Comparison of ENCODE assay signal across 20 cellular contexts in genomic region chr1:40829631-40830245, GRCh38. TPM values are rescaled to one million over a fixed set of nuclear protein-coding genes. Genes with fewer than 3 reads are reported as not detected.
DNase-seq lines count a peak whose midpoint lies in the region; ATAC-seq, FAIRE-seq and TF ChIP-seq lines count a peak whose summit lies in the region.
"Had no signal": no experiment of that assay in that cellular context is flagged by ENCODE, and none has a peak within 500 bp of the region (broad histone marks: within the 10 kb centered on the region; RNA-seq: fewer than 3 reads in every experiment).

No MANE protein-coding gene starts in this region.

- H3K9ac ChIP-seq in HepG2 (ENCODE audit: insufficient read depth, low read depth, low read length) (no peak overlapping the region), H1 (replicated peaks in 1 of 4; ENCODE audit: extremely low read depth in 1 of 4, low read depth in 3 of 4, low read length in 3 of 4) (no peak overlapping the region)
- H3K9ac ChIP-seq: BLaER1 treated with 17β-estradiol and CSF1 and Interleukin-3, amounts not matched to agents 10 nM and 100 nM had no signal

- H2AFZ ChIP-seq in HepG2 (ENCODE audit: low read length) (no peak overlapping the region), H1 (ENCODE audit: low read length) (no peak overlapping the region), GM23338 (no peak overlapping the region)

- H3K27ac ChIP-seq in HepG2 (ENCODE audit: extremely low read length, insufficient read depth, low read length) (no peak overlapping the region), right lobe of liver (no peak overlapping the region), H1 (ENCODE audit: low read depth, low read length) (no peak overlapping the region), aorta (ENCODE audit: low read depth in 1 of 2, low read length in 2 of 2) (no peak overlapping the region), GM23338 (ENCODE audit: low read depth) (no peak overlapping the region)
- H3K27ac ChIP-seq in CD8-positive, alpha-beta T cell (ENCODE audit: low read depth, low read length) = no peak overlapping the region
- H3K27ac ChIP-seq: BLaER1 treated with 17β-estradiol and CSF1 and Interleukin-3, amounts not matched to agents 10 nM and 100 nM had no signal

- H3K4me2 ChIP-seq in HepG2 (ENCODE audit: low read depth, low read length) (no peak overlapping the region), H1 (ENCODE audit: insufficient read depth in 1 of 2, low read depth in 2 of 2, low read length in 2 of 2) (no peak overlapping the region), GM23338 (no peak overlapping the region)
- H3K4me2 ChIP-seq: BLaER1 treated with 17β-estradiol and CSF1 and Interleukin-3, amounts not matched to agents 10 nM and 100 nM had no signal

- H3K79me2 ChIP-seq in HepG2 (ENCODE audit: insufficient read depth, low read length) = no peaks in the 10 kb centered on the region
- H3K79me2 ChIP-seq in H1 (ENCODE audit: control insufficient read depth in 1 of 2, insufficient read depth in 2 of 2, low read length in 2 of 2) = no peaks in the 10 kb centered on the region
- H3K79me2 ChIP-seq in GM23338 (replicated peaks; ENCODE audit: insufficient read depth) = no peaks in the 10 kb centered on the region

- H2BK5ac ChIP-seq in H1 (ENCODE audit: low read depth, low read length) = 0 out of 2 replicates have a peak overlapping the region, but pooled peaks have one; percentile 16

- H3K27me3 ChIP-seq in HepG2 (ENCODE audit: control insufficient read depth in 1 of 2, insufficient read depth in 2 of 2, low read length in 2 of 2) = no peaks in the 10 kb centered on the region
- H3K27me3 ChIP-seq in right lobe of liver = no peaks in the 10 kb centered on the region
- H3K27me3 ChIP-seq in H1 (replicated peaks in 1 of 4; ENCODE audit: control insufficient read depth in 3 of 4, extremely low read depth in 1 of 4, insufficient read depth in 3 of 4, low read length in 3 of 4) = no peaks in the 10 kb centered on the region
- no peaks in the 10 kb centered on the region for H3K27me3 ChIP-seq in aorta (ENCODE audit: control insufficient read depth in 1 of 2, insufficient read depth in 2 of 2, low read length in 1 of 2)
- no peaks in the 10 kb centered on the region for H3K27me3 ChIP-seq in GM23338 (ENCODE audit: insufficient read depth)
- no peaks in the 10 kb centered on the region for H3K27me3 ChIP-seq in CD8-positive, alpha-beta T cell (ENCODE audit: insufficient read depth, low read length)
- H3K27me3 ChIP-seq: BLaER1 treated with 17β-estradiol and CSF1 and Interleukin-3, amounts not matched to agents 10 nM and 100 nM had no signal

- no peak for TF ChIP-seq EP300 in HepG2 (IDR thresholded peaks at IDR 0.05; ENCODE audit: low read depth in 2 of 2, low read length in 2 of 2)
- no peak for TF ChIP-seq EP300 in HepG2 (CRISPR knock-in tag; IDR thresholded peaks at IDR 0.05; ENCODE audit: borderline replicate concordance)
- TF ChIP-seq EP300 in H1 (IDR thresholded peaks at IDR 0.05; ENCODE audit: borderline replicate concordance in 1 of 2, low read depth in 2 of 2, low read length in 2 of 2) = no peak

- no peak overlapping the region for H2AK5ac ChIP-seq in H1 (ENCODE audit: low read depth, low read length)

- H3K36me3 Mint-ChIP-seq in neural crest cell (ENCODE audit: low read depth) (no peaks in the 10 kb centered on the region), GM23338 (ENCODE audit: low read depth) (no peaks in the 10 kb centered on the region; the same call in 2 of the 3 replicates)
- no peaks in the 10 kb centered on the region for H3K36me3 Mint-ChIP-seq in CD8-positive, alpha-beta T cell
- H3K36me3 Mint-ChIP-seq: CD8-positive, alpha-beta memory T cell had no signal

- POLR2A ChIA-PET in HepG2 (lab: Yijun Ruan, JAX) = no interaction called here
- POLR2A ChIA-PET in H1 (lab: Charles Lee; ENCODE audit: partially characterized antibody) = interaction anchor here (1.1 kb wide), 1 partner anchor 9 kb away, joined by 3 read pairs; no protein-coding TSS in a partner anchor
- POLR2A ChIA-PET in CD8-positive, alpha-beta T cell (lab: Charles Lee) = no interaction called here

- H2BK15ac ChIP-seq in H1 (ENCODE audit: low read length) = no peak overlapping the region

- H3K9me2 ChIP-seq in GM23338 (ENCODE audit: insufficient read depth) = no peaks in the 10 kb centered on the region

- H3K4me1 Mint-ChIP-seq in neural crest cell (peaks cover 21% of the 10 kb centered on the region), GM23338 (peaks cover 17% of the 10 kb centered on the region)
- H3K4me1 Mint-ChIP-seq in CD8-positive, alpha-beta T cell (ENCODE audit: low read depth) = peaks cover 15% of the 10 kb centered on the region

- H3K79me1 ChIP-seq in H1 (ENCODE audit: low read depth, low read length) = no peaks in the 10 kb centered on the region

- H3F3A ChIP-seq in GM23338 (replicated peaks; ENCODE audit: low read depth) = no peaks in the 10 kb centered on the region

- no peak overlapping the region for H3K14ac ChIP-seq in H1 (ENCODE audit: insufficient read length)

- no peak for TF ChIP-seq RAD21 in HepG2 (CRISPR knock-in tag; IDR thresholded peaks at IDR 0.05)
- TF ChIP-seq RAD21 in H1 (IDR thresholded peaks at IDR 0.05 in 1 of 2, conservative IDR thresholded peaks at IDR 0.05 in 1 of 2; ENCODE audit: low read depth in 2 of 2, low read length in 2 of 2) = no peak

- H3K23ac ChIP-seq in H1 (ENCODE audit: insufficient read length) = no peak overlapping the region

- H3K4me1 ChIP-seq in HepG2 (ENCODE audit: insufficient read depth, low read length) = peaks cover 36% of the 10 kb centered on the region
- no peaks in the 10 kb centered on the region for H3K4me1 ChIP-seq in right lobe of liver
- peaks cover 7 to 13% (median 9%) of the 10 kb centered on the region in 4 experiments; a peak in 6 of 7 replicates for H3K4me1 ChIP-seq in H1 (replicated peaks in 1 of 4; ENCODE audit: control insufficient read depth in 3 of 4, insufficient read depth in 4 of 4, low read length in 3 of 4)
- H3K4me1 ChIP-seq in aorta (ENCODE audit: control insufficient read depth in 1 of 2, insufficient read depth in 2 of 2, low read length in 2 of 2) = no peaks in the 10 kb centered on the region
- H3K4me1 ChIP-seq in GM23338 (ENCODE audit: insufficient read depth) = peaks cover 15% of the 10 kb centered on the region
- peaks cover 16% of the 10 kb centered on the region for H3K4me1 ChIP-seq in CD8-positive, alpha-beta T cell (ENCODE audit: insufficient read depth, low read length)

- H3K4me3 ChIP-seq in HepG2 (replicated peaks in 1 of 3; ENCODE audit: insufficient read depth in 1 of 3, low read depth in 2 of 3, low read length in 3 of 3) (no peak overlapping the region), right lobe of liver (no peak overlapping the region), H1 (ENCODE audit: extremely low read depth in 1 of 4, insufficient read depth in 2 of 4, low read depth in 3 of 4, low read length in 4 of 4) (no peak overlapping the region), aorta (ENCODE audit: low read length in 2 of 2) (no peak overlapping the region), GM23338 (no peak overlapping the region)
- no peak overlapping the region for H3K4me3 ChIP-seq in CD8-positive, alpha-beta T cell (ENCODE audit: low read depth, low read length)
- H3K4me3 ChIP-seq: BLaER1 treated with 17β-estradiol and CSF1 and Interleukin-3, amounts not matched to agents 10 nM and 100 nM had no signal

- no TSS peak for BruUV-seq in HepG2 (replicated peaks; lab: Mats Ljungman, UMichigan)

- H4K91ac ChIP-seq in H1 (replicated peaks; ENCODE audit: insufficient read length, low read length) = peak overlapping the region; percentile 18

- H3K4ac ChIP-seq in H1 (replicated peaks; ENCODE audit: insufficient read length, low read depth, low read length) = no peak overlapping the region

- no peaks in the 10 kb centered on the region for H4K20me1 ChIP-seq in HepG2 (ENCODE audit: insufficient read depth, low read length)
- no peaks in the 10 kb centered on the region for H4K20me1 ChIP-seq in H1 (replicated peaks in 1 of 2; ENCODE audit: control insufficient read depth in 1 of 2, insufficient read depth in 2 of 2, low read length in 2 of 2)
- no peaks in the 10 kb centered on the region for H4K20me1 ChIP-seq in GM23338 (replicated peaks; ENCODE audit: insufficient read depth)
- H4K20me1 ChIP-seq: BLaER1 treated with 17β-estradiol and CSF1 and Interleukin-3, amounts not matched to agents 10 nM and 100 nM had no signal

- ATAC-seq in HepG2 (no peak), right lobe of liver (no peak), aorta (ENCODE audit: low FRiP score) (no peak), GM23338 (no peak)
- ATAC-seq in CD8-positive, alpha-beta T cell = no peak

- H3K27ac Mint-ChIP-seq in neural crest cell (ENCODE audit: unreplicated experiment) = peak overlapping the region; percentile 58
- H3K27ac Mint-ChIP-seq in GM23338 = no peak overlapping the region
- H3K27ac Mint-ChIP-seq in CD8-positive, alpha-beta T cell = no peak overlapping the region
- H3K27ac Mint-ChIP-seq: B cell had no signal

- H3K9me3 Mint-ChIP-seq in neural crest cell (no peaks in the 10 kb centered on the region), GM23338 (no peaks in the 10 kb centered on the region)
- no peaks in the 10 kb centered on the region for H3K9me3 Mint-ChIP-seq in CD8-positive, alpha-beta T cell
- H3K9me3 Mint-ChIP-seq: CD8-positive, alpha-beta memory T cell; H9 had no signal

- intact Hi-C loops in HepG2 (cut with micrococcal nuclease; ENCODE audit: unreplicated experiment) (no loop called here), right lobe of liver (cut with DNase I) (no loop called here), aorta (cut with DNase I) (no loop called here)
- intact Hi-C loops in CD8-positive, alpha-beta T cell (cut with DNase I, micrococcal nuclease) = no loop called here

- H3K27me3 Mint-ChIP-seq in neural crest cell (ENCODE audit: low read depth) (no peaks in the 10 kb centered on the region), GM23338 (ENCODE audit: insufficient read depth, low read depth, poor library complexity) (peaks cover 12% of the 10 kb centered on the region)
- H3K27me3 Mint-ChIP-seq in CD8-positive, alpha-beta T cell (ENCODE audit: low read depth) = no peaks in the 10 kb centered on the region
- H3K27me3 Mint-ChIP-seq: B cell; CD8-positive, alpha-beta memory T cell had no signal

- H3K23me2 ChIP-seq in H1 (ENCODE audit: low read depth, low read length) = no peaks in the 10 kb centered on the region

- DNase-seq in HepG2 (ENCODE audit: low spot score) = no peak
- DNase-seq in right lobe of liver = no peak
- no peak for DNase-seq in H1 (ENCODE audit: low read depth in 1 of 2, low spot score in 2 of 2)
- no peak for DNase-seq in neural crest cell (ENCODE audit: low read depth, low spot score)
- peak; percentile 18 to 40 for DNase-seq in aorta
- DNase-seq in GM23338 (ENCODE audit: low spot score) = no peak
- DNase-seq in CD8-positive, alpha-beta T cell = no peak
- DNase-seq in DMS53 (lab: John Stamatoyannopoulos, UW) = no peak
- DNase-seq: CD8-positive, alpha-beta memory T cell; COR-L47; DMS79; GDM1; GOT3; H9; Karpas-422; KBM-7 had no signal

- no peak overlapping the region for H3K56ac ChIP-seq in H1 (replicated peaks; ENCODE audit: insufficient read length, low read depth, low read length)

- no peak for TF ChIP-seq CTCF in HepG2 (CRISPR knock-in tag; IDR thresholded peaks at IDR 0.05)
- no peak for TF ChIP-seq CTCF in right lobe of liver (IDR thresholded peaks at IDR 0.05)
- no peak for TF ChIP-seq CTCF in H1 (IDR thresholded peaks at IDR 0.05; ENCODE audit: control extremely low read depth in 1 of 3, insufficient read depth in 1 of 3, low read depth in 1 of 3, low read length in 3 of 3)
- TF ChIP-seq CTCF in neural crest cell (conservative IDR thresholded peaks at IDR 0.05) = no peak
- TF ChIP-seq CTCF in GM23338 (conservative IDR thresholded peaks at IDR 0.05; ENCODE audit: low read depth in 2 of 2) = no peak
- no peak for TF ChIP-seq CTCF in CD8-positive, alpha-beta T cell (IDR thresholded peaks at IDR 0.05)

- H3K18ac ChIP-seq in H1 (ENCODE audit: extremely low read depth, low read length) = no peak overlapping the region

- FAIRE-seq in HepG2 (lab: Jason Lieb, UNC) (no peak), H1 (lab: Jason Lieb, UNC) (no peak)
- FAIRE-seq: D721Med had no signal

- no peaks in the 10 kb centered on the region for H3K36me3 ChIP-seq in HepG2 (replicated peaks in 1 of 2; ENCODE audit: control insufficient read depth in 1 of 2, insufficient read depth in 2 of 2, low read length in 2 of 2)
- H3K36me3 ChIP-seq in right lobe of liver = no peaks in the 10 kb centered on the region
- H3K36me3 ChIP-seq in H1 (ENCODE audit: control insufficient read depth in 2 of 4, insufficient read depth in 4 of 4, low read length in 3 of 4) = no peaks in the 10 kb centered on the region; a peak in 1 of 8 replicates
- no peaks in the 10 kb centered on the region for H3K36me3 ChIP-seq in aorta (ENCODE audit: control insufficient read depth in 1 of 2, insufficient read depth in 2 of 2, low read length in 1 of 2)
- H3K36me3 ChIP-seq in GM23338 (ENCODE audit: insufficient read depth) = no peaks in the 10 kb centered on the region
- H3K36me3 ChIP-seq in CD8-positive, alpha-beta T cell (ENCODE audit: insufficient read depth, low read length) = no peaks in the 10 kb centered on the region
- H3K36me3 ChIP-seq: BLaER1 treated with 17β-estradiol and CSF1 and Interleukin-3, amounts not matched to agents 10 nM and 100 nM had no signal

- H4K5ac ChIP-seq in H1 (ENCODE audit: insufficient read length, low read depth, low read length) = no peak overlapping the region

- CTCF ChIA-PET in HepG2 (lab: Yijun Ruan, JAX; ENCODE audit: low intra/inter-chr PET ratio, low total read pairs) (no interaction called here), H1 (lab: Charles Lee; ENCODE audit: partially characterized antibody) (interaction anchor here (1.2 kb wide), 1 partner anchor 9 kb away, joined by 3 read pairs; no protein-coding TSS in a partner anchor)
- CTCF ChIA-PET in CD8-positive, alpha-beta T cell (lab: Charles Lee) = no interaction called here

- 0 out of 2 replicates have a peak overlapping the region, but pooled peaks have one; percentile 50 for H2BK12ac ChIP-seq in H1 (ENCODE audit: low read depth, low read length)

- no peak overlapping the region; the same call in 1 of the 2 replicates for H4K8ac ChIP-seq in H1 (ENCODE audit: extremely low read depth, insufficient read depth, low read length)

- 42% methylated on average over 11 of the region's 14 CpGs for whole genome bisulfite sequencing in HepG2 (ENCODE audit: low lambda C conversion rate)
- WGBS in right lobe of liver (ENCODE audit: insufficient coverage, low coverage, low lambda C conversion rate, missing lambda C conversion rate) = 53% methylated on average over 2 of the region's 14 CpGs
- WGBS in H1 (ENCODE audit: extremely low coverage in 1 of 2, insufficient coverage in 1 of 2, insufficient read length in 1 of 2, insufficient replicate concordance in 2 of 2, low coverage in 1 of 2, low lambda C conversion rate in 2 of 2, missing lambda C conversion rate in 1 of 2), 2 experiments = 89% methylated on average over 13 of the region's 14 CpGs; no CpG with 5 or more reads in 1 of the 2 experiments
- 80 to 86% methylated on average over 14 of the region's 14 CpGs for WGBS in aorta, 2 donors

- H2BK120ac ChIP-seq in H1 (replicated peaks; ENCODE audit: low read depth, low read length) = no peak overlapping the region

- TF ChIP-seq POLR2A in HepG2 (IDR thresholded peaks at IDR 0.05; ENCODE audit: insufficient read depth in 1 of 2, low read depth in 2 of 2, low read length in 2 of 2) = no peak
- TF ChIP-seq POLR2A in right lobe of liver (IDR thresholded peaks at IDR 0.05) = no peak
- no peak for TF ChIP-seq POLR2A in H1 (IDR thresholded peaks at IDR 0.05; ENCODE audit: control extremely low read depth in 1 of 2, low read depth in 2 of 2, low read length in 2 of 2)

- no peak overlapping the region for H3K4me3 Mint-ChIP-seq in neural crest cell
- no peak overlapping the region for H3K4me3 Mint-ChIP-seq in GM23338
- H3K4me3 Mint-ChIP-seq in CD8-positive, alpha-beta T cell = no peak overlapping the region
- H3K4me3 Mint-ChIP-seq: B cell; CD8-positive, alpha-beta memory T cell; H9 had no signal

- H2BK20ac ChIP-seq in H1 (ENCODE audit: low read length) = no peak overlapping the region

- H3K9me3 ChIP-seq in HepG2 (ENCODE audit: low read length) (no peaks in the 10 kb centered on the region), right lobe of liver (no peaks in the 10 kb centered on the region), H1 (ENCODE audit: insufficient read depth in 2 of 2, low read depth in 1 of 2, low read length in 1 of 2) (no peaks in the 10 kb centered on the region), aorta (ENCODE audit: control insufficient read depth, low read length) (no peaks in the 10 kb centered on the region)
- no peaks in the 10 kb centered on the region for H3K9me3 ChIP-seq in CD8-positive, alpha-beta T cell (ENCODE audit: low read length)
- H3K9me3 ChIP-seq: BLaER1 treated with 17β-estradiol and CSF1 and Interleukin-3, amounts not matched to agents 10 nM and 100 nM had no signal

- in situ Hi-C loops in HepG2 (cut with HindIII; ENCODE audit: extremely low pct_ligation_motif_present, low pct_unique_long_range_greater_than_20kb) = loop anchor here (10.0 kb wide), 1 partner anchor 205 kb away; no protein-coding TSS in a partner anchor

RNA-seq across cellular contexts. Expression of gene CITED4, which starts 32.4 kb away (rescaled TPM):
- total RNA-seq in HepG2 (2016; rRNA removed; fragmentation: Illumina TruSeq; extraction: Trizol) (5.8 and 9.9 TPM in 2 replicates), right lobe of liver (100 to 1,000 TPM in 1 of 6 experiments, 10 to 100 TPM in 5; 19.0 to 116 (median 25.8) TPM), neural crest cell (11.3 TPM in 2 replicates), aorta (10 to 100 TPM; 13.2 to 19.0 TPM)
- 8.5 and 9.6 TPM in 2 replicates for total RNA-seq in HepG2 (2016; cell fraction: cytosol; rRNA removed; fragmentation: Illumina TruSeq; extraction: Trizol; ENCODE audit: low read depth)
- total RNA-seq in HepG2 (2016; cell fraction: insoluble cytoplasmic fraction; rRNA removed; fragmentation: Illumina TruSeq; extraction: Trizol) = 6.5 and 9.1 TPM in 2 replicates
- total RNA-seq in HepG2 (2016; cell fraction: membrane; rRNA removed; fragmentation: Illumina TruSeq; extraction: Trizol) = 11.1 and 14.4 TPM in 2 replicates
- 4.1 and 4.2 TPM in 2 replicates for total RNA-seq in HepG2 (2016; cell fraction: nucleus; rRNA removed; fragmentation: Illumina TruSeq; extraction: Trizol)
- polyA plus RNA-seq in HepG2 (2011; rRNA removed) (1.5 and 2.0 TPM in 2 replicates), H1 (2011; rRNA removed) (5.4 and 11.1 TPM in 2 replicates), aorta (10 to 100 TPM in 1 of 2 donors, 1 to 10 TPM in 1; 4.0 to 13.5 TPM), GM23338 (2016; fragmentation: Nextera tagmentation; extraction: Ambion mirVana) (2.9 and 7.7 TPM in 2 replicates)
- 1.7 and 3.5 TPM in 2 replicates for polyA plus RNA-seq in HepG2 (2011; cell fraction: cytosol; rRNA removed)
- 3.7 and 3.9 TPM in 2 replicates for polyA plus RNA-seq in HepG2 (2011; cell fraction: nucleus; rRNA removed)
- polyA plus RNA-seq in HepG2 (2012) = 5.5 and 6.8 TPM in 2 replicates
- polyA plus RNA-seq in HepG2 (2016; cell fraction: cytosol; fragmentation: Illumina TruSeq; extraction: Trizol; ENCODE audit: low read depth) = 9.0 and 13.1 TPM in 2 replicates
- polyA plus RNA-seq in HepG2 (2016; cell fraction: insoluble cytoplasmic fraction; fragmentation: Illumina TruSeq; extraction: Trizol; ENCODE audit: low read depth) = 11.7 and 13.4 TPM in 2 replicates
- polyA plus RNA-seq in HepG2 (2016; cell fraction: membrane; fragmentation: Illumina TruSeq; extraction: Trizol; ENCODE audit: low read depth) = 14.8 and 15.5 TPM in 2 replicates
- 13.0 and 14.6 TPM in 2 replicates for polyA plus RNA-seq in HepG2 (2016; cell fraction: nucleus; fragmentation: Illumina TruSeq; extraction: Trizol; ENCODE audit: insufficient read depth, low read depth)
- polyA minus RNA-seq in HepG2 (2011; rRNA and poly(A)+ RNA removed; ENCODE audit: low replicate concordance) = 1.8 and 1.9 TPM in 2 replicates
- 3.7 and 5.4 TPM in 2 replicates for polyA minus RNA-seq in HepG2 (2011; cell fraction: cytosol; rRNA and poly(A)+ RNA removed)
- polyA minus RNA-seq in HepG2 (2011; cell fraction: nucleus; rRNA and poly(A)+ RNA removed) = 1.6 and 2.2 TPM in 2 replicates
- total RNA-seq in H1 (2021; fragmentation: NEBNext Ultra II Directional; extraction: Animal tissue kit (Norgen Biotek cat#: 25700)) = 16.0 and 16.3 TPM in 2 replicates
- 4.6 TPM for polyA plus RNA-seq in H1 (2011; cell fraction: cytosol; rRNA removed)
- 8.9 TPM for polyA plus RNA-seq in H1 (2011; cell fraction: nucleus; rRNA removed)
- 5.5 to 10.2 TPM (median 9.5 TPM) in 4 replicates for polyA plus RNA-seq in H1 (2012, experiment 1 of 2)
- polyA plus RNA-seq in H1 (2012, experiment 2 of 2) = 3.8 TPM
- polyA plus RNA-seq in H1 (2013, experiment 1 of 2) = 15.6 TPM
- polyA plus RNA-seq in H1 (2013, experiment 2 of 2) = 16.1 TPM
- 0.22 and 0.63 TPM in 2 replicates for polyA minus RNA-seq in H1 (2011; rRNA and poly(A)+ RNA removed)
- polyA minus RNA-seq in H1 (2011; cell fraction: cytosol; rRNA and poly(A)+ RNA removed) = 5.8 TPM
- polyA minus RNA-seq in H1 (2011; cell fraction: nucleus; rRNA and poly(A)+ RNA removed) = 12.1 TPM
- 16.4 and 18.7 TPM in 2 replicates for total RNA-seq in GM23338 (2014; rRNA removed; shearing (Covaris generic))
- total RNA-seq in CD8-positive, alpha-beta T cell = 10 to 100 TPM; 31.4 to 34.2 TPM

RNA-seq across cellular contexts. Expression of gene KCNQ4, which starts 46.2 kb away (rescaled TPM):
- total RNA-seq in HepG2 (2016; rRNA removed; fragmentation: Illumina TruSeq; extraction: Trizol) (0.02 TPM in 1 of 2 replicates, not detected in the other), right lobe of liver (under 1 TPM; 0.12 to 0.23 (median 0.15) TPM), neural crest cell (0.89 and 0.91 TPM in 2 replicates), aorta (1 to 10 TPM; 7.2 to 8.7 TPM)
- total RNA-seq in HepG2 (2016; cell fraction: cytosol; rRNA removed; fragmentation: Illumina TruSeq; extraction: Trizol; ENCODE audit: low read depth) = not detected in 2 replicates
- not detected in 2 replicates for total RNA-seq in HepG2 (2016; cell fraction: insoluble cytoplasmic fraction; rRNA removed; fragmentation: Illumina TruSeq; extraction: Trizol)
- not detected in 2 replicates for total RNA-seq in HepG2 (2016; cell fraction: membrane; rRNA removed; fragmentation: Illumina TruSeq; extraction: Trizol)
- total RNA-seq in HepG2 (2016; cell fraction: nucleus; rRNA removed; fragmentation: Illumina TruSeq; extraction: Trizol) = not detected in 2 replicates
- polyA plus RNA-seq in HepG2 (2011; rRNA removed) (0.03 and 0.09 TPM in 2 replicates), H1 (2011; rRNA removed) (2.2 and 4.0 TPM in 2 replicates), aorta (10 to 100 TPM in 1 of 2 donors, under 1 TPM in 1; 0.88 to 10.0 TPM), GM23338 (2016; fragmentation: Nextera tagmentation; extraction: Ambion mirVana) (1.3 and 2.0 TPM in 2 replicates)
- 0.03 and 0.05 TPM in 2 replicates for polyA plus RNA-seq in HepG2 (2011; cell fraction: cytosol; rRNA removed)
- polyA plus RNA-seq in HepG2 (2011; cell fraction: nucleus; rRNA removed) = 0.40 and 0.48 TPM in 2 replicates
- 0.04 and 0.12 TPM in 2 replicates for polyA plus RNA-seq in HepG2 (2012)
- polyA plus RNA-seq in HepG2 (2016; cell fraction: cytosol; fragmentation: Illumina TruSeq; extraction: Trizol; ENCODE audit: low read depth) = not detected in 2 replicates
- not detected in 2 replicates for polyA plus RNA-seq in HepG2 (2016; cell fraction: insoluble cytoplasmic fraction; fragmentation: Illumina TruSeq; extraction: Trizol; ENCODE audit: low read depth)
- polyA plus RNA-seq in HepG2 (2016; cell fraction: membrane; fragmentation: Illumina TruSeq; extraction: Trizol; ENCODE audit: low read depth) = 0.06 TPM in 1 of 2 replicates, not detected in the other
- polyA plus RNA-seq in HepG2 (2016; cell fraction: nucleus; fragmentation: Illumina TruSeq; extraction: Trizol; ENCODE audit: insufficient read depth, low read depth) = 0.19 and 0.45 TPM in 2 replicates
- 0.08 and 0.12 TPM in 2 replicates for polyA minus RNA-seq in HepG2 (2011; rRNA and poly(A)+ RNA removed; ENCODE audit: low replicate concordance)
- polyA minus RNA-seq in HepG2 (2011; cell fraction: cytosol; rRNA and poly(A)+ RNA removed) = not detected in 2 replicates
- polyA minus RNA-seq in HepG2 (2011; cell fraction: nucleus; rRNA and poly(A)+ RNA removed) = not detected in 2 replicates
- total RNA-seq in H1 (2021; fragmentation: NEBNext Ultra II Directional; extraction: Animal tissue kit (Norgen Biotek cat#: 25700)) = 3.5 and 3.9 TPM in 2 replicates
- 1.9 TPM for polyA plus RNA-seq in H1 (2011; cell fraction: cytosol; rRNA removed)
- 7.6 TPM for polyA plus RNA-seq in H1 (2011; cell fraction: nucleus; rRNA removed)
- 3.0 to 5.7 TPM (median 4.7 TPM) in 4 replicates for polyA plus RNA-seq in H1 (2012, experiment 1 of 2)
- polyA plus RNA-seq in H1 (2012, experiment 2 of 2) = 3.1 TPM
- polyA plus RNA-seq in H1 (2013, experiment 1 of 2) = 2.7 TPM
- 2.5 TPM for polyA plus RNA-seq in H1 (2013, experiment 2 of 2)
- polyA minus RNA-seq in H1 (2011; rRNA and poly(A)+ RNA removed) = 1.2 and 1.3 TPM in 2 replicates
- polyA minus RNA-seq in H1 (2011; cell fraction: cytosol; rRNA and poly(A)+ RNA removed) = 2.1 TPM
- polyA minus RNA-seq in H1 (2011; cell fraction: nucleus; rRNA and poly(A)+ RNA removed) = 2.5 TPM
- 2.9 and 3.0 TPM in 2 replicates for total RNA-seq in GM23338 (2014; rRNA removed; shearing (Covaris generic))
- total RNA-seq in CD8-positive, alpha-beta T cell = under 1 TPM; 0.31 to 0.35 TPM
- total RNA-seq: A172 had no signal
- polyA plus RNA-seq: CD8-positive, alpha-beta memory T cell had no signal

Comparison
In these comparisons a context has a peak if more than half of its experiments do, and no peak if none do; other contexts are left out.
1. DNase-seq: peak in aorta (2 of 2); none in HepG2 (single experiment), right lobe of liver (0 of 3), H1 (0 of 2), neural crest cell (single experiment), GM23338 (single experiment), CD8-positive, alpha-beta T cell (0 of 7) and DMS53 (single experiment).